ENCODE assay signal across 16 cellular contexts in the genomic region with DNA sequence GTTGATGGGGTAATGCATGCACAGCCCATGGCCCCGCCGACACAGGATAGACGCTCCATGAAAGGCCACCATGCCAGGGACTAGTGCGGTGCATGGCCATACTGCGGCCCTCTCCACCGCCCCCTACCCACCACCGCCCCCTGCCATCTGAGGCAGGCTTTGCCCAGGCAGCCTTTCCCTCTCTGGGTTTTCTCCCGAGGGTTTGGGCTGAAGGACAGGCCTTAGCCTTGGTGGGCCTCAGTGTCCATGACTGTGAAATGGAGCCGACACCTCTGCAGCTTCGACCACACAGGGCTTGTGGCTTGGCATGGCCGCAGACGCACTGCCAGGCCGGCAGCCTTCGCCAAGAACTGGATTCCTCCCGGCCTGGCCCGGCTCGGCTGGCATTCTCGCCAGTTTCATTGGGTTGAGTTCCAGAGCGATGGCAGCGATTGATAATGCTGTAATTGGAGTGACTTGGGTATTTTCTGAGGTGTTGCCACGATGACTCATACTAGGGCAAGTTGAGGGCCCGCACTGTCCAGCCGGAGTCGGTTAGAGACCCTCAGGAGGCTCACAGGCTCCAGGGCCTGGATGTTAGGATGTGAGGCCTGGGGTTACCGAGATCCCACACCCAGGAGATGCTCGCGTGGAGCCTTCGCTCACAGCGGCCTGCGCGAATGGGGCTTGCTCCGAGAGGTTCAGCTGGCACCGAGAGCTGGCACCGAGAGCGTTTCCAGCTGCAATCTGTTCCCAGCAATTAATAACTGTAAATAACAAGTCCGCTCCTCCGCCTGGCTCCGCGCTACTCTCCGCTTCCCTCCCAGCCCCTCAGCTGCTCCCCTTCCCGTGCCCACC.
DNase-seq lines count a peak whose midpoint lies in the region; ATAC-seq, FAIRE-seq and TF ChIP-seq lines count a peak whose summit lies in the region.
"Had no signal": no experiment of that assay in that cellular context is flagged by ENCODE, and none has a peak within 500 bp of the region (broad histone marks: within the 10 kb centered on the region; RNA-seq: fewer than 3 reads in every experiment).

No MANE protein-coding gene starts in this region.

- ATAC-seq in HCT116, result 0 out of 2 replicates have a peak, but pooled peaks have one; percentile 19
- no peak for ATAC-seq in psoas muscle
- ATAC-seq: activated T-helper 17 cell treated with anti-CD3 and anti-CD28 coated beads, Interleukin-2, amount 50 U/mL, for 72 hours; upper lobe of right lung had no signal

- CTCF ChIA-PET in HCT116 (lab: Charles Lee), result interaction anchor here (0.8 kb wide), 1 partner anchor 111 kb away, joined by 3 read pairs; a partner anchor contains a TSS

- whole genome bisulfite sequencing in psoas muscle, 3 donors, result 45 to 62% (median 52%) methylated on average over 41 of the region's 41 CpGs

- no peak for TF ChIP-seq CTCF in HCT116 (IDR thresholded peaks at IDR 0.05 in 2 of 3, conservative IDR thresholded peaks at IDR 0.05 in 1 of 3; ENCODE audit: borderline replicate concordance in 1 of 3, insufficient read depth in 1 of 3, low read depth in 2 of 3, low read length in 2 of 3)
- no peak for TF ChIP-seq CTCF in astrocyte (IDR thresholded peaks at IDR 0.05; ENCODE audit: insufficient read depth, low read depth, low read length)
- TF ChIP-seq CTCF in psoas muscle (IDR thresholded peaks at IDR 0.05), result no peak

- POLR2A ChIA-PET in HCT116 (lab: Charles Lee), result no interaction called here

- no peaks in the 10 kb centered on the region for H4K20me1 ChIP-seq in HCT116 (ENCODE audit: insufficient read depth)
- H4K20me1 ChIP-seq in astrocyte (ENCODE audit: insufficient read depth, low read length), result peaks cover 3% of the 10 kb centered on the region

- H2AFZ ChIP-seq in HCT116 (ENCODE audit: low read depth, low read length, poor library complexity, severe bottlenecking) (no peak overlapping the region), astrocyte (ENCODE audit: low read depth, low read length) (no peak overlapping the region)

- TF ChIP-seq RAD21 in HCT116 (IDR thresholded peaks at IDR 0.05; ENCODE audit: low read depth), result no peak

- no peaks in the 10 kb centered on the region for H3K9me2 ChIP-seq in HCT116 (ENCODE audit: insufficient read depth)

- no peak for TF ChIP-seq POLR2A in HCT116 (IDR thresholded peaks at IDR 0.05; ENCODE audit: borderline replicate concordance, extremely low read depth, insufficient read depth, insufficient read length)

- H3K9me3 Mint-ChIP-seq in astrocyte (ENCODE audit: unreplicated experiment), result peaks cover 3% of the 10 kb centered on the region
- H3K9me3 Mint-ChIP-seq: activated T-helper 17 cell treated with anti-CD3 and anti-CD28 coated beads, Interleukin-2, amount 50 U/mL, for 72 hours; stimulated activated naive CD8-positive, alpha-beta T cell treated with anti-CD3 and anti-CD28 coated beads, Interleukin-15, Interleukin-2, amounts not matched to agents 100 ng/mL and 50 ng/mL, for 24 hours; T-helper 2 cell treated with Interferon-gamma antibody and Interleukin-4, amounts not matched to agents 5 μg/mL and 100 μg/mL, for 36 hours had no signal

- no peak overlapping the region for H3K9ac ChIP-seq in HCT116 (ENCODE audit: low read length)
- no peak overlapping the region for H3K9ac ChIP-seq in astrocyte (ENCODE audit: low read length)

- no peaks in the 10 kb centered on the region for H3K79me2 ChIP-seq in HCT116 (ENCODE audit: insufficient read depth, low read length)
- H3K79me2 ChIP-seq in astrocyte (ENCODE audit: insufficient read depth, low read length), result no peaks in the 10 kb centered on the region

- intact Hi-C loops in HCT116 (cut with micrococcal nuclease) (loop anchor here (2.0 to 10.0 kb wide), 3 partner anchors 103 to 291 kb away; no protein-coding TSS in a partner anchor), psoas muscle (cut with DNase I) (no loop called here)

- no peak for FAIRE-seq in astrocyte (lab: Jason Lieb, UNC)

- H3K27ac ChIP-seq in HCT116 (ENCODE audit: low read depth, low read length) (no peak overlapping the region), astrocyte (ENCODE audit: low read depth, low read length) (no peak overlapping the region), psoas muscle (no peak overlapping the region)
- H3K27ac ChIP-seq: cardiac muscle cell, Peyer's patch had no signal

- peak overlapping the region; percentile 20 for H3K4me3 Mint-ChIP-seq in astrocyte (ENCODE audit: unreplicated experiment)
- H3K4me3 Mint-ChIP-seq: activated T-helper 17 cell treated with anti-CD3 and anti-CD28 coated beads, Interleukin-2, amount 50 U/mL, for 72 hours; stimulated activated naive CD8-positive, alpha-beta T cell treated with anti-CD3 and anti-CD28 coated beads, Interleukin-15, Interleukin-2, amounts not matched to agents 100 ng/mL and 50 ng/mL, for 24 hours; T-helper 2 cell treated with Interferon-gamma antibody and Interleukin-4, amounts not matched to agents 5 μg/mL and 100 μg/mL, for 36 hours had no signal

- H3K27ac Mint-ChIP-seq in astrocyte (ENCODE audit: unreplicated experiment), result no peak overlapping the region
- H3K27ac Mint-ChIP-seq: activated T-helper 17 cell treated with anti-CD3 and anti-CD28 coated beads, Interleukin-2, amount 50 U/mL, for 72 hours; stimulated activated naive CD8-positive, alpha-beta T cell treated with anti-CD3 and anti-CD28 coated beads, Interleukin-15, Interleukin-2, amounts not matched to agents 100 ng/mL and 50 ng/mL, for 24 hours; T-helper 2 cell treated with Interferon-gamma antibody and Interleukin-4, amounts not matched to agents 5 μg/mL and 100 μg/mL, for 36 hours had no signal

- peaks cover 0 to 3% of the 10 kb centered on the region in 2 experiments; a peak in 2 of 4 replicates for H3K4me1 ChIP-seq in HCT116 (ENCODE audit: control insufficient read depth in 1 of 2, insufficient read depth in 2 of 2, low read length in 2 of 2)
- H3K4me1 ChIP-seq in astrocyte (ENCODE audit: insufficient read depth, low read length), result peaks cover 16% of the 10 kb centered on the region
- H3K4me1 ChIP-seq in psoas muscle, result peaks cover 8% of the 10 kb centered on the region

- H3K36me3 ChIP-seq in HCT116 (ENCODE audit: control insufficient read depth in 1 of 2, insufficient read depth in 2 of 2, low read length in 2 of 2), result no peaks in the 10 kb centered on the region
- H3K36me3 ChIP-seq in astrocyte (ENCODE audit: insufficient read depth, low read length), result no peaks in the 10 kb centered on the region
- no peaks in the 10 kb centered on the region for H3K36me3 ChIP-seq in psoas muscle (ENCODE audit: insufficient read depth in 1 of 2, low read depth in 1 of 2)
- H3K36me3 ChIP-seq: cardiac muscle cell, Peyer's patch, upper lobe of right lung had no signal

- RAD21 ChIA-PET in HCT116 (lab: Charles Lee; ENCODE audit: low non-redundant PET in 1 of 2, low total read pairs in 2 of 2, uncharacterized antibody in 2 of 2, unreplicated experiment in 2 of 2), result interaction anchor here (0.7 kb wide), 2 partner anchors 71 to 220 kb away, joined by 4 read pairs; no protein-coding TSS in a partner anchor

- peaks cover 7% of the 10 kb centered on the region for H3K4me1 Mint-ChIP-seq in astrocyte (ENCODE audit: low read depth, unreplicated experiment)

- H3K27me3 ChIP-seq in HCT116 (ENCODE audit: insufficient read depth, low read length), result no peaks in the 10 kb centered on the region
- peaks cover 5% of the 10 kb centered on the region for H3K27me3 ChIP-seq in astrocyte (ENCODE audit: insufficient read depth, low read length)
- peaks cover 0 to 45% (median 15%) of the 10 kb centered on the region in 3 donors for H3K27me3 ChIP-seq in psoas muscle (ENCODE audit: insufficient read depth in 3 of 3, low read length in 2 of 3)

- DNase-seq in HCT116 (ENCODE audit: low read depth, low spot score), result no peak
- DNase-seq in astrocyte (ENCODE audit: low read depth), result no peak
- DNase-seq in iPS-NIHi11 (ENCODE audit: low spot score), result peak; percentile 45
- no peak for DNase-seq in psoas muscle
- DNase-seq in ACHN, result no peak
- DNase-seq in HCEC 1CT, result no peak
- DNase-seq in DMS153 treated with DMSO at 0.1 percent for 48 hours (lab: John Stamatoyannopoulos, UW; ENCODE audit: unreplicated experiment), result no peak
- DNase-seq: Kasumi-1; NCI-H1105 treated with DMSO at 0.1 percent for 48 hours; Peyer's patch; stimulated activated CD4-positive, alpha-beta T cell treated with anti-CD3 and anti-CD28 coated beads, Interleukin-1b, Interleukin-23, amount 100 ng/mL, for 48 hours had no signal

- H3K9me3 ChIP-seq in HCT116 (ENCODE audit: control insufficient read depth in 1 of 2, insufficient read depth in 1 of 2, low read depth in 1 of 2, low read length in 2 of 2) (no peaks in the 10 kb centered on the region), astrocyte (ENCODE audit: insufficient read depth, low read depth, low read length) (no peaks in the 10 kb centered on the region), psoas muscle (no peaks in the 10 kb centered on the region)
- H3K9me3 ChIP-seq: Peyer's patch, upper lobe of right lung had no signal

- in situ Hi-C loops in ACHN (cut with HindIII; ENCODE audit: low pct_ligation_motif_present, low pct_unique_long_range_greater_than_20kb, low sequenced_read_pairs), result no loop called here

- peaks cover 11% of the 10 kb centered on the region for H3K36me3 Mint-ChIP-seq in astrocyte (ENCODE audit: low read depth, unreplicated experiment)

- BruUV-seq in HCT116 (replicated peaks; lab: Mats Ljungman, UMichigan), result no TSS peak

- H3K4me2 ChIP-seq in HCT116 (ENCODE audit: low read length) (no peak overlapping the region), astrocyte (ENCODE audit: low read length) (no peak overlapping the region)

- H3K27me3 Mint-ChIP-seq in astrocyte (ENCODE audit: low read depth, unreplicated experiment), result peaks cover 47% of the 10 kb centered on the region

- H3K4me3 ChIP-seq in HCT116 (replicated peaks in 1 of 2; ENCODE audit: low read depth in 1 of 2, low read length in 2 of 2) (no peak overlapping the region), astrocyte (ENCODE audit: insufficient read depth, low read depth, low read length) (no peak overlapping the region), psoas muscle (peak overlapping the region; percentile 37)
- H3K4me3 ChIP-seq: upper lobe of right lung had no signal

TF ChIP-seq in HCT116, 20 proteins besides CTCF, POLR2A, EP300 and RAD21 (continues in another document):
- no peak for TF ChIP-seq SRF (IDR thresholded peaks at IDR 0.05; ENCODE audit: low read depth)
- TF ChIP-seq, protein P1, sequence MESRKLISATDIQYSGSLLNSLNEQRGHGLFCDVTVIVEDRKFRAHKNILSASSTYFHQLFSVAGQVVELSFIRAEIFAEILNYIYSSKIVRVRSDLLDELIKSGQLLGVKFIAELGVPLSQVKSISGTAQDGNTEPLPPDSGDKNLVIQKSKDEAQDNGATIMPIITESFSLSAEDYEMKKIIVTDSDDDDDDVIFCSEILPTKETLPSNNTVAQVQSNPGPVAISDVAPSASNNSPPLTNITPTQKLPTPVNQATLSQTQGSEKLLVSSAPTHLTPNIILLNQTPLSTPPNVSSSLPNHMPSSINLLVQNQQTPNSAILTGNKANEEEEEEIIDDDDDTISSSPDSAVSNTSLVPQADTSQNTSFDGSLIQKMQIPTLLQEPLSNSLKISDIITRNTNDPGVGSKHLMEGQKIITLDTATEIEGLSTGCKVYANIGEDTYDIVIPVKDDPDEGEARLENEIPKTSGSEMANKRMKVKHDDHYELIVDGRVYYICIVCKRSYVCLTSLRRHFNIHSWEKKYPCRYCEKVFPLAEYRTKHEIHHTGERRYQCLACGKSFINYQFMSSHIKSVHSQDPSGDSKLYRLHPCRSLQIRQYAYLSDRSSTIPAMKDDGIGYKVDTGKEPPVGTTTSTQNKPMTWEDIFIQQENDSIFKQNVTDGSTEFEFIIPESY (IDR thresholded peaks at IDR 0.05; ENCODE audit: extremely low read depth, insufficient replicate concordance, low read length), result no peak
